13 cellular contexts compared by ENCODE assay signal in the genomic region with DNA sequence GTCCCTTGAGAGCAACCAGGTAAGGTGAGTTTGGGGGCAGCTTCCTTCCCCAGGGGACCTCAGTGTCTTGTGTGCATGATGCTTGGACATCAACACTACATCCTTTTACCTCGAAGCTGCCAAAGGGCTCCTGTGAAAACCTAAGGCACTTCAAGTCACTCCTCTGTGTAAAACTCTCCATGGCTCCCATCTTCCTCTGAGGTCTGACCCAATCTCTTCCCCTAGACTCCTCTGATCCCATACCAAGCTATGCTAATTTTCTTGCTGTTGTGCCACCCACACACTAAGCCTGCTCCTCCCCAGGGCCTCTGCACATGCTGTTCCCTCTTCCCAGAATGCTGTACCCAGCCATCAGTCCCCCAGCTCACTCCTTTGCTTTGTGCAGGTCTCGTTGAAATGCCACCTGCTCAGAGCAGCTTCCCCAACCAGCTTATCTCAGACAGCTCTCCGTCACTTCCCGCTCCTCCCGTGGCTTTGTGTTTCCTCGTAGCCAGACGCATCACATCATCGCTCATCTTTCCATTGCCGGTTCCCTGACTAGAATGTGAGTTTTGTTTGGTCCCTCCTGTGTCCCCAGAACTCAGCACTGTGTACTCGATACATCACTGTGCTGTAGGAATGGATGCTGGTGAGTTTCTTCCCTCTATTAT.
DNase-seq lines count a peak whose midpoint lies in the region; ATAC-seq and TF ChIP-seq lines count a peak whose summit lies in the region.
"Had no signal": no experiment of that assay in that cellular context is flagged by ENCODE, and none has a peak within 500 bp of the region (broad histone marks: within the 10 kb centered on the region; RNA-seq: fewer than 3 reads in every experiment).

No MANE protein-coding gene starts in this region.

- intact Hi-C loops in stomach (cut with DNase I; ENCODE audit: low total_unique reads): no loop called here

- no peak for TF ChIP-seq POLR2A in stomach (IDR thresholded peaks at IDR 0.05)

- no peak overlapping the region for H3K4me2 ChIP-seq in hepatocyte

- H3K36me3 ChIP-seq in WERI-Rb-1: no peaks in the 10 kb centered on the region
- H3K36me3 ChIP-seq in hepatocyte (replicated peaks; ENCODE audit: insufficient read depth, low read depth): no peaks in the 10 kb centered on the region
- H3K36me3 ChIP-seq in stomach: no peaks in the 10 kb centered on the region

- H3K27ac ChIP-seq in WERI-Rb-1: no peak overlapping the region
- peak overlapping the region; percentile 92 for H3K27ac ChIP-seq in hepatocyte
- H3K27ac ChIP-seq in stomach: peak overlapping the region in 4 of 5 donors; percentile 79 to 93 (median 88)

- H3K9me3 ChIP-seq in WERI-Rb-1 (ENCODE audit: severe bottlenecking) (no peaks in the 10 kb centered on the region), hepatocyte (ENCODE audit: low read depth) (no peaks in the 10 kb centered on the region), stomach (no peaks in the 10 kb centered on the region)

- 77% methylated on average over 10 of the region's 10 CpGs for WGBS in hepatocyte (ENCODE audit: low lambda C conversion rate, missing lambda C conversion rate)
- 51 to 68% (median 62%) methylated on average over 10 of the region's 10 CpGs for WGBS in stomach, 5 donors

- H3K4me1 ChIP-seq in hepatocyte (ENCODE audit: insufficient read depth): peaks cover 19% of the 10 kb centered on the region
- H3K4me1 ChIP-seq in stomach: peaks cover 18 to 62% (median 35%) of the 10 kb centered on the region in 4 donors

- no peak for TF ChIP-seq EP300 in stomach (IDR thresholded peaks at IDR 0.05)

- no peak overlapping the region for H2AFZ ChIP-seq in hepatocyte

- H3K27me3 ChIP-seq in WERI-Rb-1 (ENCODE audit: insufficient read depth, low read depth, severe bottlenecking) (no peaks in the 10 kb centered on the region), hepatocyte (no peaks in the 10 kb centered on the region), stomach (peaks cover 0 to 6% (median 0%) of the 10 kb centered on the region in 3 donors)

- H3K4me3 ChIP-seq in WERI-Rb-1 (ENCODE audit: low read depth, low read length) (no peak overlapping the region), hepatocyte (no peak overlapping the region), stomach (no peak overlapping the region)

- ATAC-seq in HG03175 (IDR thresholded peaks at IDR 0.05; ENCODE audit: unreplicated experiment): no peak
- ATAC-seq in GM19023 (IDR thresholded peaks at IDR 0.05; ENCODE audit: unreplicated experiment): no peak
- ATAC-seq: Panc1 had no signal

- TF ChIP-seq CTCF in WERI-Rb-1 (IDR thresholded peaks at IDR 0.05; ENCODE audit: low read depth, low read length) (no peak), hepatocyte (IDR thresholded peaks at IDR 0.05; ENCODE audit: poor library complexity) (no peak), stomach (IDR thresholded peaks at IDR 0.05) (no peak)

- H3K9me2 ChIP-seq in hepatocyte (replicated peaks; ENCODE audit: insufficient read depth): no peaks in the 10 kb centered on the region

- no peaks in the 10 kb centered on the region for H4K20me1 ChIP-seq in hepatocyte (ENCODE audit: insufficient read depth, poor library complexity, severe bottlenecking)

- DNase-seq in NCI-H146 treated with DMSO at 0.1 percent for 48 hours (lab: John Stamatoyannopoulos, UW; ENCODE audit: unreplicated experiment) (peak; percentile 1), NCI-H146 (lab: John Stamatoyannopoulos, UW) (no peak), WERI-Rb-1 (peak; percentile 39), hepatocyte (ENCODE audit: low spot score) (no peak), stomach (peak; percentile 34), inferior parietal cortex (ENCODE audit: extremely low spot score) (no peak)
- DNase-seq: activated CD4-positive, CD25-positive, alpha-beta regulatory T cell treated with anti-CD3 and anti-CD28 coated beads, Interleukin-2, amount 50 U/mL, for 72 hours; activated effector memory CD4-positive, alpha-beta T cell treated with anti-CD3 and anti-CD28 coated beads, Interleukin-2, amount 50 U/mL, for 16 hours; DND-41; NCI-H2029 treated with DMSO at 0.1 percent for 48 hours had no signal

- no peaks in the 10 kb centered on the region for H3K79me2 ChIP-seq in hepatocyte

Comparison
In these comparisons a context has a peak if more than half of its experiments do, and no peak if none do; other contexts are left out.
1. DNase-seq: peak in NCI-H146 treated with DMSO at 0.1 percent for 48 hours (single experiment), WERI-Rb-1 (single experiment) and stomach (single experiment); none in NCI-H146 (single experiment), hepatocyte (single experiment) and inferior parietal cortex (single experiment).